In the genomic region with DNA sequence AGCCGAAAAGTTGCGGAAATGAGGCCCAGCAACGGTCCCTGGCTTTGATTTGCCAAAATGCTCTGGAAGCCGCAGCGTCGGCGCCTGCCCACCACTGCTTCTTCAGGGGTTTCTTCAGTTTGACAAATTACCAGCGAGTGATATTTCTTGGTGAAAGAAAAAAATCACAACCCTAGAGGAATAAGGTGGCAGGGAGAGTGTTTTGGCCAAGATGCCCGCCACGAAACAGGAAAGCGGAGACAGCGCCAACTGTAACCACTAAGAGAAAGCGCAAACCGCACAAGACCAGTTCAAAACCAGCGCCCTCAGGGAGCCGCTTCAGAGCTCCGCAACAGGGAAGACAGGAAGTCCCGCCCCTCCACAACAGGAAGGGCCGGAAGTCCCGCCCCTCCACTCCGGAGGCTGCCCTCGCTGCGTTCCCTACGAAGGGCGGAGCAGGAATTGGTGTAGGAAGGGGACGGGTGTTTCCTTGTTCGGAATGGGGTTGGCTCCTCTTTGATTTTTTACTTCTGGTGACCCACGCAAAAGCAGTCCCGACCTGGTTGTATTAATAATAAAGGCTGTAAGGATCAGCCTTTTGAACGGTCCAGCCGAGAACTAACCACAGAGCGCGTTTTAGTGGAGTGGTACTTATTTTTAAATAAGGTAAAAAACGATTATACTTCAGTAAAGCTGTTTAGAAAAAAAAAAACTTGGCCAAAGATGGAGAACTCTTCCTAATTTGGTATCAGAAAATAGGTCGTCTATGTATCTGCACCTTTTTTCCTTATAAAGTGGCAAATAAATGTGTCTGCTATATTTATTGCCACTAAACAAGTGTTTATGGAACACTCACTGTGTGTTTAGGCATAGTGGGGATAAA, we compare ENCODE assay signal across 1 cellular context.
TF ChIP-seq lines count a peak whose summit lies in the region.

A gene with protein sequence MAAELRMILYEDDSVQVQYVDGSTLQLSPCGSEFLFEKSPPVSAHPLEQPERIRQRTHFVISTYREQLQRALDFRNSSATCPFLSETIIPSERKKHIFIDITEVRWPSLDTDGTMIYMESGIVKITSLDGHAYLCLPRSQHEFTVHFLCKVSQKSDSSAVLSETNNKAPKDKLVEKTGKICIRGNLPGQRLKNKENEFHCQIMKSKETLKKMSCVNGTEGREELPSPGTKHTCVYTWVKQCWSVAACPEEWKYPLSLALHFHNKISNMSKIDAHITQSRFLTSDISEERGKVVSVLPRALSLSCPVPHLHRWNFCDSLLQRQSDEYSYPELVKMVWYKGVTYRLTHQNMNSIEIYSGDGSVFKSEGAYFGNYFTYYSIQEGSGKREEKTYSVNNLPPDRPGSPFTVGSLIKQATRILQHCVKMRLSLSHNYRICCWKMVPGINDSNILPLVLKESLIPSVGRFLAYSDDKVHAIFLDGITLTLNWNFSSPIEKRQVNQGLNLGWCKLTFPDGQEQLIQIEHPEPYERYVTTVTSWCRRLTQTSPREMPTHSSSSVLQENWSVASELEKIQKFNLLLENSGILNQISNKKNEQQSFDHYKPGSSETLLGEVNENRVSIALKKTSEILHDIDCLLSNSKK (minus strand): TSS at position 333 of the 862 bp plus-strand sequence. CDS start 5,809 bp downstream, outside the sequence.

TF ChIP-seq in HepG2, 621 proteins besides CTCF, POLR2A, EP300 and RAD21 (continued from another document and continues in another):
- TF ChIP-seq, protein P1, sequence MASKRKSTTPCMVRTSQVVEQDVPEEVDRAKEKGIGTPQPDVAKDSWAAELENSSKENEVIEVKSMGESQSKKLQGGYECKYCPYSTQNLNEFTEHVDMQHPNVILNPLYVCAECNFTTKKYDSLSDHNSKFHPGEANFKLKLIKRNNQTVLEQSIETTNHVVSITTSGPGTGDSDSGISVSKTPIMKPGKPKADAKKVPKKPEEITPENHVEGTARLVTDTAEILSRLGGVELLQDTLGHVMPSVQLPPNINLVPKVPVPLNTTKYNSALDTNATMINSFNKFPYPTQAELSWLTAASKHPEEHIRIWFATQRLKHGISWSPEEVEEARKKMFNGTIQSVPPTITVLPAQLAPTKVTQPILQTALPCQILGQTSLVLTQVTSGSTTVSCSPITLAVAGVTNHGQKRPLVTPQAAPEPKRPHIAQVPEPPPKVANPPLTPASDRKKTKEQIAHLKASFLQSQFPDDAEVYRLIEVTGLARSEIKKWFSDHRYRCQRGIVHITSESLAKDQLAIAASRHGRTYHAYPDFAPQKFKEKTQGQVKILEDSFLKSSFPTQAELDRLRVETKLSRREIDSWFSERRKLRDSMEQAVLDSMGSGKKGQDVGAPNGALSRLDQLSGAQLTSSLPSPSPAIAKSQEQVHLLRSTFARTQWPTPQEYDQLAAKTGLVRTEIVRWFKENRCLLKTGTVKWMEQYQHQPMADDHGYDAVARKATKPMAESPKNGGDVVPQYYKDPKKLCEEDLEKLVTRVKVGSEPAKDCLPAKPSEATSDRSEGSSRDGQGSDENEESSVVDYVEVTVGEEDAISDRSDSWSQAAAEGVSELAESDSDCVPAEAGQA (IDR thresholded peaks at IDR 0.05; ENCODE audit: low read depth) = peak; percentile 65
- TF ChIP-seq, protein P1 (CRISPR knock-in tag; IDR thresholded peaks at IDR 0.05; ENCODE audit: borderline replicate concordance) = no peak
- TF ChIP-seq, protein P2, sequence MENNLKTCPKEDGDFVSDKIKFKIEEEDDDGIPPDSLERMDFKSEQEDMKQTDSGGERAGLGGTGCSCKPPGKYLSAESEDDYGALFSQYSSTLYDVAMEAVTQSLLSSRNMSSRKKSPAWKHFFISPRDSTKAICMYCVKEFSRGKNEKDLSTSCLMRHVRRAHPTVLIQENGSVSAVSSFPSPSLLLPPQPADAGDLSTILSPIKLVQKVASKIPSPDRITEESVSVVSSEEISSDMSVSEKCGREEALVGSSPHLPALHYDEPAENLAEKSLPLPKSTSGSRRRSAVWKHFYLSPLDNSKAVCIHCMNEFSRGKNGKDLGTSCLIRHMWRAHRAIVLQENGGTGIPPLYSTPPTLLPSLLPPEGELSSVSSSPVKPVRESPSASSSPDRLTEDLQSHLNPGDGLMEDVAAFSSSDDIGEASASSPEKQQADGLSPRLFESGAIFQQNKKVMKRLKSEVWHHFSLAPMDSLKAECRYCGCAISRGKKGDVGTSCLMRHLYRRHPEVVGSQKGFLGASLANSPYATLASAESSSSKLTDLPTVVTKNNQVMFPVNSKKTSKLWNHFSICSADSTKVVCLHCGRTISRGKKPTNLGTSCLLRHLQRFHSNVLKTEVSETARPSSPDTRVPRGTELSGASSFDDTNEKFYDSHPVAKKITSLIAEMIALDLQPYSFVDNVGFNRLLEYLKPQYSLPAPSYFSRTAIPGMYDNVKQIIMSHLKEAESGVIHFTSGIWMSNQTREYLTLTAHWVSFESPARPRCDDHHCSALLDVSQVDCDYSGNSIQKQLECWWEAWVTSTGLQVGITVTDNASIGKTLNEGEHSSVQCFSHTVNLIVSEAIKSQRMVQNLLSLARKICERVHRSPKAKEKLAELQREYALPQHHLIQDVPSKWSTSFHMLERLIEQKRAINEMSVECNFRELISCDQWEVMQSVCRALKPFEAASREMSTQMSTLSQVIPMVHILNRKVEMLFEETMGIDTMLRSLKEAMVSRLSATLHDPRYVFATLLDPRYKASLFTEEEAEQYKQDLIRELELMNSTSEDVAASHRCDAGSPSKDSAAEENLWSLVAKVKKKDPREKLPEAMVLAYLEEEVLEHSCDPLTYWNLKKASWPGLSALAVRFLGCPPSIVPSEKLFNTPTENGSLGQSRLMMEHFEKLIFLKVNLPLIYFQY (CRISPR knock-in tag; IDR thresholded peaks at IDR 0.05; ENCODE audit: borderline replicate concordance) = no peak
- TF ChIP-seq, protein P3, sequence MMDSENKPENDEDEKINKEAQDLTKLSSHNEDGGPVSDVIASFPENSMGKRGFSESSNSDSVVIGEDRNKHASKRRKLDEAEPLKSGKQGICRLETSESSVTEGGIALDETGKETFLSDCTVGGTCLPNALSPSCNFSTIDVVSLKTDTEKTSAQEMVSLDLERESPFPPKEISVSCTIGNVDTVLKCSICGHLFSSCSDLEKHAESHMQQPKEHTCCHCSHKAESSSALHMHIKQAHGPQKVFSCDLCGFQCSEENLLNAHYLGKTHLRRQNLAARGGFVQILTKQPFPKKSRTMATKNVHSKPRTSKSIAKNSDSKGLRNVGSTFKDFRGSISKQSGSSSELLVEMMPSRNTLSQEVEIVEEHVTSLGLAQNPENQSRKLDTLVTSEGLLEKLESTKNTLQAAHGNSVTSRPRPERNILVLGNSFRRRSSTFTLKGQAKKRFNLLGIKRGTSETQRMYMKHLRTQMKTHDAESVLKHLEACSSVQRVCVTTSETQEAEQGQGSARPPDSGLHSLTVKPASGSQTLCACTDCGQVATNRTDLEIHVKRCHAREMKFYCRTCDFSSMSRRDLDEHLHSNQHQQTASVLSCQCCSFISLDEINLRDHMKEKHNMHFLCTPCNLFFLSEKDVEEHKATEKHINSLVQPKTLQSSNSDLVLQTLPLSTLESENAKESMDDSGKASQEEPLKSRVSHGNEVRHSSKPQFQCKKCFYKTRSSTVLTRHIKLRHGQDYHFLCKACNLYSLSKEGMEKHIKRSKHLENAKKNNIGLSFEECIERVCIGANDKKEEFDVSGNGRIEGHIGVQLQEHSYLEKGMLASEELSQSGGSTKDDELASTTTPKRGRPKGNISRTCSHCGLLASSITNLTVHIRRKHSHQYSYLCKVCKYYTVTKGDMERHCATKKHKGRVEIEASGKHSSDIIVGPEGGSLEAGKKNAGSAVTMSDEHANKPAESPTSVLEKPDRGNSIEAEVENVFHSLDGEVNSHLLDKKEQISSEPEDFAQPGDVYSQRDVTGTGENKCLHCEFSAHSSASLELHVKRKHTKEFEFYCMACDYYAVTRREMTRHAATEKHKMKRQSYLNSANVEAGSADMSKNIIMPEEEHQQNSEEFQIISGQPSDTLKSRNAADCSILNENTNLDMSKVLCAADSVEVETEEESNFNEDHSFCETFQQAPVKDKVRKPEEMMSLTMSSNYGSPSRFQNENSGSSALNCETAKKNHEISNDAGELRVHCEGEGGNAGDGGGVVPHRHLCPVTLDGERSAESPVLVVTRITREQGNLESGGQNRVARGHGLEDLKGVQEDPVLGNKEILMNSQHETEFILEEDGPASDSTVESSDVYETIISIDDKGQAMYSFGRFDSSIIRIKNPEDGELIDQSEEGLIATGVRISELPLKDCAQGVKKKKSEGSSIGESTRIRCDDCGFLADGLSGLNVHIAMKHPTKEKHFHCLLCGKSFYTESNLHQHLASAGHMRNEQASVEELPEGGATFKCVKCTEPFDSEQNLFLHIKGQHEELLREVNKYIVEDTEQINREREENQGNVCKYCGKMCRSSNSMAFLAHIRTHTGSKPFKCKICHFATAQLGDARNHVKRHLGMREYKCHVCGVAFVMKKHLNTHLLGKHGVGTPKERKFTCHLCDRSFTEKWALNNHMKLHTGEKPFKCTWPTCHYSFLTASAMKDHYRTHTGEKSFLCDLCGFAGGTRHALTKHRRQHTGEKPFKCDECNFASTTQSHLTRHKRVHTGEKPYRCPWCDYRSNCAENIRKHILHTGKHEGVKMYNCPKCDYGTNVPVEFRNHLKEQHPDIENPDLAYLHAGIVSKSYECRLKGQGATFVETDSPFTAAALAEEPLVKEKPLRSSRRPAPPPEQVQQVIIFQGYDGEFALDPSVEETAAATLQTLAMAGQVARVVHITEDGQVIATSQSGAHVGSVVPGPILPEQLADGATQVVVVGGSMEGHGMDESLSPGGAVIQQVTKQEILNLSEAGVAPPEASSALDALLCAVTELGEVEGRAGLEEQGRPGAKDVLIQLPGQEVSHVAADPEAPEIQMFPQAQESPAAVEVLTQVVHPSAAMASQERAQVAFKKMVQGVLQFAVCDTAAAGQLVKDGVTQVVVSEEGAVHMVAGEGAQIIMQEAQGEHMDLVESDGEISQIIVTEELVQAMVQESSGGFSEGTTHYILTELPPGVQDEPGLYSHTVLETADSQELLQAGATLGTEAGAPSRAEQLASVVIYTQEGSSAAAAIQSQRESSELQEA (CRISPR knock-in tag; IDR thresholded peaks at IDR 0.05; ENCODE audit: not compliant biosample characterization) = no peak
- peak; percentile 70; the same call in 1 of the 2 replicates for TF ChIP-seq NFKB2 (CRISPR knock-in tag; IDR thresholded peaks at IDR 0.05; ENCODE audit: borderline replicate concordance)
- no peak for TF ChIP-seq SNAPC2 (CRISPR knock-in tag; IDR thresholded peaks at IDR 0.05)
- TF ChIP-seq, protein P4, sequence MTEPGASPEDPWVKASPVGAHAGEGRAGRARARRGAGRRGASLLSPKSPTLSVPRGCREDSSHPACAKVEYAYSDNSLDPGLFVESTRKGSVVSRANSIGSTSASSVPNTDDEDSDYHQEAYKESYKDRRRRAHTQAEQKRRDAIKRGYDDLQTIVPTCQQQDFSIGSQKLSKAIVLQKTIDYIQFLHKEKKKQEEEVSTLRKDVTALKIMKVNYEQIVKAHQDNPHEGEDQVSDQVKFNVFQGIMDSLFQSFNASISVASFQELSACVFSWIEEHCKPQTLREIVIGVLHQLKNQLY (CRISPR knock-in tag; IDR thresholded peaks at IDR 0.05) = no peak
- no peak for TF ChIP-seq SIX4 (CRISPR knock-in tag; IDR thresholded peaks at IDR 0.05)
- TF ChIP-seq CBX5 (CRISPR knock-in tag; IDR thresholded peaks at IDR 0.05; ENCODE audit: borderline replicate concordance) = peak; percentile 38; the same call in 1 of the 2 replicates
- TF ChIP-seq, protein P5, sequence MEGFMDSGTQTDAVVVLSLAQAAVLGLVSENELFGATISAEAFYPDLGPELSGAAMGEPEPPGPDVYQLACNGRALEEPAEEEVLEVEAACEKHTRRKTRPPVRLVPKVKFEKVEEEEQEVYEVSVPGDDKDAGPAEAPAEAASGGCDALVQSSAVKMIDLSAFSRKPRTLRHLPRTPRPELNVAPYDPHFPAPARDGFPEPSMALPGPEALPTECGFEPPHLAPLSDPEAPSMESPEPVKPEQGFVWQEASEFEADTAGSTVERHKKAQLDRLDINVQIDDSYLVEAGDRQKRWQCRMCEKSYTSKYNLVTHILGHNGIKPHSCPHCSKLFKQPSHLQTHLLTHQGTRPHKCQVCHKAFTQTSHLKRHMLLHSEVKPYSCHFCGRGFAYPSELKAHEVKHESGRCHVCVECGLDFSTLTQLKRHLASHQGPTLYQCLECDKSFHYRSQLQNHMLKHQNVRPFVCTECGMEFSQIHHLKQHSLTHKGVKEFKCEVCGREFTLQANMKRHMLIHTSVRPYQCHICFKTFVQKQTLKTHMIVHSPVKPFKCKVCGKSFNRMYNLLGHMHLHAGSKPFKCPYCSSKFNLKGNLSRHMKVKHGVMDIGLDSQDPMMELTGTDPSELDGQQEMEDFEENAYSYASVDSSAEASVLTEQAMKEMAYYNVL (CRISPR knock-in tag; IDR thresholded peaks at IDR 0.05; ENCODE audit: borderline replicate concordance) = peak; percentile 48; the same call in 1 of the 2 replicates
- TF ChIP-seq, protein P6, sequence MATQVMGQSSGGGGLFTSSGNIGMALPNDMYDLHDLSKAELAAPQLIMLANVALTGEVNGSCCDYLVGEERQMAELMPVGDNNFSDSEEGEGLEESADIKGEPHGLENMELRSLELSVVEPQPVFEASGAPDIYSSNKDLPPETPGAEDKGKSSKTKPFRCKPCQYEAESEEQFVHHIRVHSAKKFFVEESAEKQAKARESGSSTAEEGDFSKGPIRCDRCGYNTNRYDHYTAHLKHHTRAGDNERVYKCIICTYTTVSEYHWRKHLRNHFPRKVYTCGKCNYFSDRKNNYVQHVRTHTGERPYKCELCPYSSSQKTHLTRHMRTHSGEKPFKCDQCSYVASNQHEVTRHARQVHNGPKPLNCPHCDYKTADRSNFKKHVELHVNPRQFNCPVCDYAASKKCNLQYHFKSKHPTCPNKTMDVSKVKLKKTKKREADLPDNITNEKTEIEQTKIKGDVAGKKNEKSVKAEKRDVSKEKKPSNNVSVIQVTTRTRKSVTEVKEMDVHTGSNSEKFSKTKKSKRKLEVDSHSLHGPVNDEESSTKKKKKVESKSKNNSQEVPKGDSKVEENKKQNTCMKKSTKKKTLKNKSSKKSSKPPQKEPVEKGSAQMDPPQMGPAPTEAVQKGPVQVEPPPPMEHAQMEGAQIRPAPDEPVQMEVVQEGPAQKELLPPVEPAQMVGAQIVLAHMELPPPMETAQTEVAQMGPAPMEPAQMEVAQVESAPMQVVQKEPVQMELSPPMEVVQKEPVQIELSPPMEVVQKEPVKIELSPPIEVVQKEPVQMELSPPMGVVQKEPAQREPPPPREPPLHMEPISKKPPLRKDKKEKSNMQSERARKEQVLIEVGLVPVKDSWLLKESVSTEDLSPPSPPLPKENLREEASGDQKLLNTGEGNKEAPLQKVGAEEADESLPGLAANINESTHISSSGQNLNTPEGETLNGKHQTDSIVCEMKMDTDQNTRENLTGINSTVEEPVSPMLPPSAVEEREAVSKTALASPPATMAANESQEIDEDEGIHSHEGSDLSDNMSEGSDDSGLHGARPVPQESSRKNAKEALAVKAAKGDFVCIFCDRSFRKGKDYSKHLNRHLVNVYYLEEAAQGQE (IDR thresholded peaks at IDR 0.05; ENCODE audit: borderline replicate concordance in 1 of 2, low read depth in 1 of 2, low read length in 2 of 2) = no peak
- TF ChIP-seq NPAS2 (CRISPR knock-in tag; IDR thresholded peaks at IDR 0.05; ENCODE audit: borderline replicate concordance) = no peak
